ENCODE assay signal across 1 cellular context in genomic region chr2:27322766-27323591, GRCh38.
TF ChIP-seq lines count a peak whose summit lies in the region.

A gene with protein sequence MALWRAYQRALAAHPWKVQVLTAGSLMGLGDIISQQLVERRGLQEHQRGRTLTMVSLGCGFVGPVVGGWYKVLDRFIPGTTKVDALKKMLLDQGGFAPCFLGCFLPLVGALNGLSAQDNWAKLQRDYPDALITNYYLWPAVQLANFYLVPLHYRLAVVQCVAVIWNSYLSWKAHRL (minus strand): TSS chr2:27323097. CDS start chr2:27322517, 580 bp downstream.

TF ChIP-seq in HepG2, 621 proteins besides CTCF, POLR2A, EP300 and RAD21 (continued from another document and continues in another):
- TF ChIP-seq, protein P1, sequence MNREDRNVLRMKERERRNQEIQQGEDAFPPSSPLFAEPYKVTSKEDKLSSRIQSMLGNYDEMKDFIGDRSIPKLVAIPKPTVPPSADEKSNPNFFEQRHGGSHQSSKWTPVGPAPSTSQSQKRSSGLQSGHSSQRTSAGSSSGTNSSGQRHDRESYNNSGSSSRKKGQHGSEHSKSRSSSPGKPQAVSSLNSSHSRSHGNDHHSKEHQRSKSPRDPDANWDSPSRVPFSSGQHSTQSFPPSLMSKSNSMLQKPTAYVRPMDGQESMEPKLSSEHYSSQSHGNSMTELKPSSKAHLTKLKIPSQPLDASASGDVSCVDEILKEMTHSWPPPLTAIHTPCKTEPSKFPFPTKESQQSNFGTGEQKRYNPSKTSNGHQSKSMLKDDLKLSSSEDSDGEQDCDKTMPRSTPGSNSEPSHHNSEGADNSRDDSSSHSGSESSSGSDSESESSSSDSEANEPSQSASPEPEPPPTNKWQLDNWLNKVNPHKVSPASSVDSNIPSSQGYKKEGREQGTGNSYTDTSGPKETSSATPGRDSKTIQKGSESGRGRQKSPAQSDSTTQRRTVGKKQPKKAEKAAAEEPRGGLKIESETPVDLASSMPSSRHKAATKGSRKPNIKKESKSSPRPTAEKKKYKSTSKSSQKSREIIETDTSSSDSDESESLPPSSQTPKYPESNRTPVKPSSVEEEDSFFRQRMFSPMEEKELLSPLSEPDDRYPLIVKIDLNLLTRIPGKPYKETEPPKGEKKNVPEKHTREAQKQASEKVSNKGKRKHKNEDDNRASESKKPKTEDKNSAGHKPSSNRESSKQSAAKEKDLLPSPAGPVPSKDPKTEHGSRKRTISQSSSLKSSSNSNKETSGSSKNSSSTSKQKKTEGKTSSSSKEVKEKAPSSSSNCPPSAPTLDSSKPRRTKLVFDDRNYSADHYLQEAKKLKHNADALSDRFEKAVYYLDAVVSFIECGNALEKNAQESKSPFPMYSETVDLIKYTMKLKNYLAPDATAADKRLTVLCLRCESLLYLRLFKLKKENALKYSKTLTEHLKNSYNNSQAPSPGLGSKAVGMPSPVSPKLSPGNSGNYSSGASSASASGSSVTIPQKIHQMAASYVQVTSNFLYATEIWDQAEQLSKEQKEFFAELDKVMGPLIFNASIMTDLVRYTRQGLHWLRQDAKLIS (CRISPR knock-in tag; IDR thresholded peaks at IDR 0.05): no peak
- TF ChIP-seq, protein P2, sequence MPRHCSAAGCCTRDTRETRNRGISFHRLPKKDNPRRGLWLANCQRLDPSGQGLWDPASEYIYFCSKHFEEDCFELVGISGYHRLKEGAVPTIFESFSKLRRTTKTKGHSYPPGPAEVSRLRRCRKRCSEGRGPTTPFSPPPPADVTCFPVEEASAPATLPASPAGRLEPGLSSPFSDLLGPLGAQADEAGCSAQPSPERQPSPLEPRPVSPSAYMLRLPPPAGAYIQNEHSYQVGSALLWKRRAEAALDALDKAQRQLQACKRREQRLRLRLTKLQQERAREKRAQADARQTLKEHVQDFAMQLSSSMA (CRISPR knock-in tag; IDR thresholded peaks at IDR 0.05): no peak; the same call in 1 of the 2 replicates
- TF ChIP-seq KLF13 (CRISPR knock-in tag; IDR thresholded peaks at IDR 0.05) (no peak), IKZF5 (CRISPR knock-in tag; IDR thresholded peaks at IDR 0.05) (peak; percentile 45; the same call in 1 of the 2 replicates), SNAI1 (CRISPR knock-in tag; IDR thresholded peaks at IDR 0.05; ENCODE audit: borderline replicate concordance) (no peak; the same call in 1 of the 2 replicates), GMEB2 (CRISPR knock-in tag; IDR thresholded peaks at IDR 0.05; ENCODE audit: low read depth) (peak; percentile 67; the same call in 1 of the 2 replicates), HES4 (CRISPR knock-in tag; IDR thresholded peaks at IDR 0.05; ENCODE audit: borderline replicate concordance) (peak; percentile 91; the same call in 1 of the 2 replicates), IRF2 (CRISPR knock-in tag; IDR thresholded peaks at IDR 0.05) (peak; percentile 74), ZNF660 (CRISPR knock-in tag; IDR thresholded peaks at IDR 0.05; ENCODE audit: borderline replicate concordance, low read depth) (no peak), FOXP1 (IDR thresholded peaks at IDR 0.05) (no peak), FOXP1 (CRISPR knock-in tag; IDR thresholded peaks at IDR 0.05) (peak; percentile 33; the same call in 1 of the 2 replicates), ZSCAN22 (CRISPR knock-in tag; IDR thresholded peaks at IDR 0.05) (no peak), ZNF577 (CRISPR knock-in tag; IDR thresholded peaks at IDR 0.05; ENCODE audit: borderline replicate concordance, low read depth) (no peak), POLR2AphosphoS5 (IDR thresholded peaks at IDR 0.05; ENCODE audit: low read depth, low read length) (peak; percentile 97), HDAC6 (IDR thresholded peaks at IDR 0.05; ENCODE audit: low read depth, low read length) (0 out of 2 replicates have a peak, but pooled peaks have one; percentile 35), ZNF792 (CRISPR knock-in tag; IDR thresholded peaks at IDR 0.05) (peak; percentile 74; the same call in 1 of the 2 replicates), ZNF878 (CRISPR knock-in tag; IDR thresholded peaks at IDR 0.05) (no peak), SRF (IDR thresholded peaks at IDR 0.05; ENCODE audit: low read depth, low read length) (no peak), ZNF674 (CRISPR knock-in tag; IDR thresholded peaks at IDR 0.05; ENCODE audit: low read depth) (no peak), ZNF556 (CRISPR knock-in tag; IDR thresholded peaks at IDR 0.05; ENCODE audit: borderline replicate concordance) (0 out of 2 replicates have a peak, but pooled peaks have one; percentile 44), REL (CRISPR knock-in tag; conservative IDR thresholded peaks at IDR 0.05) (no peak), ZBTB14 (CRISPR knock-in tag; IDR thresholded peaks at IDR 0.05) (peak; percentile 29; the same call in 1 of the 2 replicates), ZFP36L1 (CRISPR knock-in tag; IDR thresholded peaks at IDR 0.05) (peak; percentile 86; the same call in 1 of the 2 replicates), CENPT (CRISPR knock-in tag; IDR thresholded peaks at IDR 0.05; ENCODE audit: low read depth) (peak; percentile 83; the same call in 1 of the 2 replicates), CENPX (CRISPR knock-in tag; IDR thresholded peaks at IDR 0.05) (no peak), MYNN (CRISPR knock-in tag; IDR thresholded peaks at IDR 0.05; ENCODE audit: low read depth) (peak; percentile 90), ZNF10 (CRISPR knock-in tag; IDR thresholded peaks at IDR 0.05; ENCODE audit: borderline replicate concordance, low read depth) (no peak), HCFC1 (IDR thresholded peaks at IDR 0.05; ENCODE audit: low read depth, low read length) (peak; percentile 54), RBM22 (optimal IDR thresholded peaks at IDR 0.05; ENCODE audit: low read length) (peak; percentile 99), SRY (CRISPR knock-in tag; IDR thresholded peaks at IDR 0.05) (peak; percentile 33; the same call in 1 of the 2 replicates)
- TF ChIP-seq, protein P3, sequence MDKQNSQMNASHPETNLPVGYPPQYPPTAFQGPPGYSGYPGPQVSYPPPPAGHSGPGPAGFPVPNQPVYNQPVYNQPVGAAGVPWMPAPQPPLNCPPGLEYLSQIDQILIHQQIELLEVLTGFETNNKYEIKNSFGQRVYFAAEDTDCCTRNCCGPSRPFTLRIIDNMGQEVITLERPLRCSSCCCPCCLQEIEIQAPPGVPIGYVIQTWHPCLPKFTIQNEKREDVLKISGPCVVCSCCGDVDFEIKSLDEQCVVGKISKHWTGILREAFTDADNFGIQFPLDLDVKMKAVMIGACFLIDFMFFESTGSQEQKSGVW (CRISPR knock-in tag; IDR thresholded peaks at IDR 0.05; ENCODE audit: borderline replicate concordance): no peak
- TF ChIP-seq, protein P4, sequence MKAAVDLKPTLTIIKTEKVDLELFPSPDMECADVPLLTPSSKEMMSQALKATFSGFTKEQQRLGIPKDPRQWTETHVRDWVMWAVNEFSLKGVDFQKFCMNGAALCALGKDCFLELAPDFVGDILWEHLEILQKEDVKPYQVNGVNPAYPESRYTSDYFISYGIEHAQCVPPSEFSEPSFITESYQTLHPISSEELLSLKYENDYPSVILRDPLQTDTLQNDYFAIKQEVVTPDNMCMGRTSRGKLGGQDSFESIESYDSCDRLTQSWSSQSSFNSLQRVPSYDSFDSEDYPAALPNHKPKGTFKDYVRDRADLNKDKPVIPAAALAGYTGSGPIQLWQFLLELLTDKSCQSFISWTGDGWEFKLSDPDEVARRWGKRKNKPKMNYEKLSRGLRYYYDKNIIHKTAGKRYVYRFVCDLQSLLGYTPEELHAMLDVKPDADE (CRISPR knock-in tag; IDR thresholded peaks at IDR 0.05): peak; percentile 92
- TF ChIP-seq, protein P5, sequence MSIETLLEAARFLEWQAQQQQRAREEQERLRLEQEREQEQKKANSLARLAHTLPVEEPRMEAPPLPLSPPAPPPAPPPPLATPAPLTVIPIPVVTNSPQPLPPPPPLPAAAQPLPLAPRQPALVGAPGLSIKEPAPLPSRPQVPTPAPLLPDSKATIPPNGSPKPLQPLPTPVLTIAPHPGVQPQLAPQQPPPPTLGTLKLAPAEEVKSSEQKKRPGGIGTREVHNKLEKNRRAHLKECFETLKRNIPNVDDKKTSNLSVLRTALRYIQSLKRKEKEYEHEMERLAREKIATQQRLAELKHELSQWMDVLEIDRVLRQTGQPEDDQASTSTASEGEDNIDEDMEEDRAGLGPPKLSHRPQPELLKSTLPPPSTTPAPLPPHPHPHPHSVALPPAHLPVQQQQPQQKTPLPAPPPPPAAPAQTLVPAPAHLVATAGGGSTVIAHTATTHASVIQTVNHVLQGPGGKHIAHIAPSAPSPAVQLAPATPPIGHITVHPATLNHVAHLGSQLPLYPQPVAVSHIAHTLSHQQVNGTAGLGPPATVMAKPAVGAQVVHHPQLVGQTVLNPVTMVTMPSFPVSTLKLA (IDR thresholded peaks at IDR 0.05): peak; percentile 79
- TF ChIP-seq, protein P6, sequence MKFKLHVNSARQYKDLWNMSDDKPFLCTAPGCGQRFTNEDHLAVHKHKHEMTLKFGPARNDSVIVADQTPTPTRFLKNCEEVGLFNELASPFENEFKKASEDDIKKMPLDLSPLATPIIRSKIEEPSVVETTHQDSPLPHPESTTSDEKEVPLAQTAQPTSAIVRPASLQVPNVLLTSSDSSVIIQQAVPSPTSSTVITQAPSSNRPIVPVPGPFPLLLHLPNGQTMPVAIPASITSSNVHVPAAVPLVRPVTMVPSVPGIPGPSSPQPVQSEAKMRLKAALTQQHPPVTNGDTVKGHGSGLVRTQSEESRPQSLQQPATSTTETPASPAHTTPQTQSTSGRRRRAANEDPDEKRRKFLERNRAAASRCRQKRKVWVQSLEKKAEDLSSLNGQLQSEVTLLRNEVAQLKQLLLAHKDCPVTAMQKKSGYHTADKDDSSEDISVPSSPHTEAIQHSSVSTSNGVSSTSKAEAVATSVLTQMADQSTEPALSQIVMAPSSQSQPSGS (CRISPR knock-in tag; IDR thresholded peaks at IDR 0.05): peak; percentile 84; the same call in 1 of the 2 replicates
